8 cellular contexts compared by ENCODE assay signal in the genomic region with DNA sequence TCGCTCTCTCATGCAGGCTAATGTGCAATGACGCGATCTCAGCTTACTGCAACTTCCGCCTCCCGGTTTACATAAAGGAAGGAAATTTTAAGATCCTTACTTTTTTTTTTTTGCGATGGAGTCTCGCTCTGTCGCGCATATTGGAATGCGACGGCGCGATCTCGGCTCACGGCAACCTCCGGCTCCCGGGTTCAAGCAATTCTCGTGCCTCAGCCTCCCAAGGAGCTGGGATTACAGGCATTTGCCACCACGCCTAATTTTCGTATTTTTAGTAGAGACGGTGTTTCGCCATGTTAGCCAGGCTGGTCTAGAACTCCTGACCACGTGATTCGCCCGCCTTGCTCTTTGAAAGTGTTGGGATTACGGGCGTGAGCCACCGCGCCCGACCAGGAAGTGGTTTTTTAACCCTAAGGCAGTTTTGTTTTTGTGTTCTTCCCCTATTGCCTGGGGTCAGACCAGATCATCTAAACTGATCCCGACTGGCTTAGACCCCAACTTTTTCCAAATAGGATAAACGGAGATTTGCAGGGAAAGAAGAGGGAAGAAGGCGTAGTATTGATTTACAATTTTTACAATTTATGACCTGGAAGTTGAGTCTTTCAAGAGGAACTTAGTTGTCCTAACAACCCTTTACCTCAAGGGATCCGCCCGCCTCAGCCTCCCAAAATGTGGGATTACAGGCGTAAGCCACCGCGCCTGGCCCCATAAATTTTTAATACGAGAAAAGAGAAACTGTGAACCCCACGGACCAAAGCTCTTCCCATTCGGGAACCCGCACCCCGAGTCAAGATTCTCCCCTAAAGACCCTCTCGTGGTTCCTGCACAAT.
DNase-seq lines count a peak whose midpoint lies in the region; ATAC-seq and TF ChIP-seq lines count a peak whose summit lies in the region.

No MANE protein-coding gene starts in this region.

- H3K9me3 ChIP-seq in PC-9 (ENCODE audit: insufficient read depth, low read depth) (peaks cover 9% of the 10 kb centered on the region; the same call in 1 of the 2 replicates), iPS-18c (ENCODE audit: control insufficient read depth, insufficient read depth, low read length) (no peaks in the 10 kb centered on the region), gastrocnemius medialis (no peaks in the 10 kb centered on the region)

- H3K4me3 ChIP-seq in PC-9 (peak overlapping the region; percentile 65), iPS-18c (ENCODE audit: insufficient read depth, low read depth, low read length) (peak overlapping the region; percentile 55), gastrocnemius medialis (peak overlapping the region; percentile 42 to 61 (median 58))

- H3K9me3 Mint-ChIP-seq in MCF 10A (ENCODE audit: unreplicated experiment) = no peaks in the 10 kb centered on the region

- POLR2A ChIA-PET in PC-9 (lab: Charles Lee; ENCODE audit: unreplicated experiment) (interaction anchor here (0.6 kb wide), 1 partner anchor 755 kb away, joined by 4 read pairs; a partner anchor contains a TSS), MCF 10A (lab: Yijun Ruan, JAX) (no interaction called here)

- peak in 1 of 2 donors; percentile 60 for ATAC-seq in gastrocnemius medialis
- ATAC-seq in GM21526 (IDR thresholded peaks at IDR 0.05; ENCODE audit: low FRiP score, unreplicated experiment) = no peak
- ATAC-seq in HG03565 (IDR thresholded peaks at IDR 0.05; ENCODE audit: unreplicated experiment) = no peak

- no peaks in the 10 kb centered on the region for H3K79me2 ChIP-seq in PC-9 (ENCODE audit: low read depth)

- H3K36me3 Mint-ChIP-seq in MCF 10A (ENCODE audit: insufficient read depth, unreplicated experiment) = no peaks in the 10 kb centered on the region

- H3K9me2 ChIP-seq in PC-9 (ENCODE audit: insufficient read depth) = no peaks in the 10 kb centered on the region

- intact Hi-C loops in PC-9 (cut with micrococcal nuclease; ENCODE audit: unreplicated experiment) (no loop called here), MCF 10A (cut with micrococcal nuclease) (no loop called here), gastrocnemius medialis (cut with DNase I; ENCODE audit: low total_unique reads) (loop anchor here (10.0 kb wide), 1 partner anchor 241 kb away; a partner anchor contains a TSS)

- no peak overlapping the region for H3K27ac Mint-ChIP-seq in MCF 10A (ENCODE audit: low read depth, unreplicated experiment)

- no peaks in the 10 kb centered on the region for H3K4me1 ChIP-seq in PC-9 (replicated peaks; ENCODE audit: insufficient read depth)
- no peaks in the 10 kb centered on the region for H3K4me1 ChIP-seq in gastrocnemius medialis

- H3K4me1 Mint-ChIP-seq in MCF 10A (ENCODE audit: insufficient read depth, unreplicated experiment) = no peaks in the 10 kb centered on the region

- no peak for TF ChIP-seq POLR2A in gastrocnemius medialis (IDR thresholded peaks at IDR 0.05)

- H3K27ac ChIP-seq in PC-9 (peak overlapping the region; percentile 40), gastrocnemius medialis (peak overlapping the region; percentile 50 to 73 (median 66))

- H4K20me1 ChIP-seq in PC-9 (ENCODE audit: insufficient read depth) = no peaks in the 10 kb centered on the region

- BruUV-seq in PC-9 (replicated peaks; lab: Mats Ljungman, UMichigan) = TSS peak; percentile 42
- BruUV-seq in MCF 10A (replicated peaks; lab: Mats Ljungman, UMichigan) = no TSS peak

- peak; percentile 3 for DNase-seq in GF-D8 (lab: John Stamatoyannopoulos, UW)
- DNase-seq in PC-9 = peak in 1 of 2 experiments; percentile 8
- DNase-seq in MCF 10A (ENCODE audit: unreplicated experiment) = no peak
- DNase-seq in gastrocnemius medialis = peak in 1 of 2 donors; percentile 38
- no peak for DNase-seq in cerebellum (ENCODE audit: low spot score)

- peak overlapping the region; percentile 64 for H3K4me2 ChIP-seq in PC-9

- no peaks in the 10 kb centered on the region for H3K36me3 ChIP-seq in PC-9 (ENCODE audit: low read depth)
- H3K36me3 ChIP-seq in gastrocnemius medialis = no peaks in the 10 kb centered on the region

- CTCF ChIA-PET in PC-9 (lab: Charles Lee) = no interaction called here
- CTCF ChIA-PET in MCF 10A (lab: Yijun Ruan, JAX) = interaction anchor here (0.7 kb wide), 1 partner anchor 49 kb away, joined by 4 read pairs; no protein-coding TSS in a partner anchor

- TF ChIP-seq CTCF in PC-9 (conservative IDR thresholded peaks at IDR 0.05) = no peak
- no peak for TF ChIP-seq CTCF in MCF 10A (IDR thresholded peaks at IDR 0.05; ENCODE audit: unreplicated experiment)
- no peak for TF ChIP-seq CTCF in gastrocnemius medialis (IDR thresholded peaks at IDR 0.05 in 4 of 5, conservative IDR thresholded peaks at IDR 0.05 in 1 of 5)

- peak overlapping the region; percentile 80 for H2AFZ ChIP-seq in PC-9

- no peaks in the 10 kb centered on the region for H3K27me3 Mint-ChIP-seq in MCF 10A (ENCODE audit: insufficient read depth, unreplicated experiment)

- H3F3A ChIP-seq in PC-9 (ENCODE audit: insufficient read depth, low read depth) = no peaks in the 10 kb centered on the region

- in situ Hi-C loops in gastrocnemius medialis (cut with MboI; ENCODE audit: low sequenced_read_pairs in 4 of 4) = no loop called here

- H3K4me3 Mint-ChIP-seq in MCF 10A (ENCODE audit: unreplicated experiment) = peak overlapping the region; percentile 55

- no peaks in the 10 kb centered on the region for H3K27me3 ChIP-seq in PC-9 (ENCODE audit: insufficient read depth, low read depth)
- peaks cover 0 to 6% (median 0%) of the 10 kb centered on the region in 3 donors for H3K27me3 ChIP-seq in gastrocnemius medialis
